8 cellular contexts compared by ENCODE assay signal in genomic region chr20:25195014-25195961, GRCh38. TPM values are rescaled to one million over a fixed set of nuclear protein-coding genes. Genes with fewer than 3 reads are reported as not detected.
DNase-seq lines count a peak whose midpoint lies in the region; FAIRE-seq and TF ChIP-seq lines count a peak whose summit lies in the region.

ENTPD6 (plus strand) TSS chr20:25195712; CDS start chr20:25206537, 10,825 bp downstream.

- H4K20me1 ChIP-seq in H1 (replicated peaks in 1 of 2; ENCODE audit: control insufficient read depth in 1 of 2, insufficient read depth in 2 of 2, low read length in 2 of 2), result peaks cover 2 to 10% of the 10 kb centered on the region in 2 experiments

- H3K9ac ChIP-seq in H1 (replicated peaks in 1 of 4; ENCODE audit: extremely low read depth in 1 of 4, low read depth in 3 of 4, low read length in 3 of 4), result peak within 1 kb of the TSS; percentile 38 to 65 (median 58)

- H2BK20ac ChIP-seq in H1 (ENCODE audit: low read length), result no peak within 1 kb of the TSS

- no peak for TF ChIP-seq EP300 in H1 (IDR thresholded peaks at IDR 0.05; ENCODE audit: borderline replicate concordance in 1 of 2, low read depth in 2 of 2, low read length in 2 of 2)

- peak within 1 kb of the TSS; percentile 93 for H4K8ac ChIP-seq in H1 (ENCODE audit: extremely low read depth, insufficient read depth, low read length)

- TF ChIP-seq CTCF in GM20000 (IDR thresholded peaks at IDR 0.05; ENCODE audit: extremely low read depth, missing control alignments) (no peak), H1 (IDR thresholded peaks at IDR 0.05; ENCODE audit: control extremely low read depth in 1 of 3, insufficient read depth in 1 of 3, low read depth in 1 of 3, low read length in 3 of 3) (peak in 2 of 3 experiments; percentile 10 to 27; a peak in 2 of 4 replicates)

- no peaks in the 10 kb centered on the region; a peak in 1 of 4 replicates for H3K79me2 ChIP-seq in H1 (ENCODE audit: control insufficient read depth in 1 of 2, insufficient read depth in 2 of 2, low read length in 2 of 2)

- no peak within 1 kb of the TSS; the same call in 1 of the 2 replicates for H3K27ac ChIP-seq in H1 (ENCODE audit: low read depth, low read length)

- H3K79me1 ChIP-seq in H1 (ENCODE audit: low read depth, low read length), result peaks cover 6% of the 10 kb centered on the region

- peaks cover 4 to 12% (median 10%) of the 10 kb centered on the region in 4 experiments for H3K4me1 ChIP-seq in H1 (replicated peaks in 1 of 4; ENCODE audit: control insufficient read depth in 3 of 4, insufficient read depth in 4 of 4, low read length in 3 of 4)

- DNase-seq in COLO829 (ENCODE audit: low spot score), result peak; percentile 99
- DNase-seq in GM20000 (ENCODE audit: low spot score), result peak; percentile 98
- peak; percentile 43 for DNase-seq in HS-5 (ENCODE audit: low read depth)
- peak; percentile 84 for DNase-seq in NK-92 treated with Interleukin-12 subunit alpha and Interleukin-12 subunit beta, amount 100 ng/mL, for 24 hours (lab: John Stamatoyannopoulos, UW)
- peak; percentile 85 to 90 (median 90) for DNase-seq in activated CD8-positive, alpha-beta memory T cell treated with anti-CD3 and anti-CD28 coated beads for 48 hours (ENCODE audit: low read depth in 2 of 3, low spot score in 2 of 3)
- DNase-seq in H1 (ENCODE audit: low read depth in 1 of 2, low spot score in 2 of 2), result peak in 1 of 2 experiments; percentile 93
- DNase-seq in mesenteric fat pad (ENCODE audit: low spot score), result peak; percentile 98
- DNase-seq in stimulated activated CD8-positive, alpha-beta memory T cell treated with anti-CD3 and anti-CD28 coated beads, Interleukin-15, amount 100 ng/mL, for 1 hour (ENCODE audit: low read depth), result peak; percentile 87

- H3K23ac ChIP-seq in H1 (ENCODE audit: insufficient read length), result no peak within 1 kb of the TSS

- peak within 1 kb of the TSS; percentile 99 to 100 for H3K4me2 ChIP-seq in H1 (ENCODE audit: insufficient read depth in 1 of 2, low read depth in 2 of 2, low read length in 2 of 2)

- H3K4me3 ChIP-seq in H1 (ENCODE audit: extremely low read depth in 1 of 4, insufficient read depth in 2 of 4, low read depth in 3 of 4, low read length in 4 of 4), result peak within 1 kb of the TSS; percentile 73 to 94 (median 80)

- H3K56ac ChIP-seq in H1 (replicated peaks; ENCODE audit: insufficient read length, low read depth, low read length), result peak within 1 kb of the TSS; percentile 20

- no peaks in the 10 kb centered on the region for H3K36me3 ChIP-seq in H1 (ENCODE audit: control insufficient read depth in 2 of 4, insufficient read depth in 4 of 4, low read length in 3 of 4)

- peaks cover 0 to 6% (median under 1%) of the 10 kb centered on the region in 4 experiments; a peak in 3 of 7 replicates for H3K27me3 ChIP-seq in H1 (replicated peaks in 1 of 4; ENCODE audit: control insufficient read depth in 3 of 4, extremely low read depth in 1 of 4, insufficient read depth in 3 of 4, low read length in 3 of 4)

- H3K9me3 ChIP-seq in H1 (ENCODE audit: insufficient read depth in 2 of 2, low read depth in 1 of 2, low read length in 1 of 2), result no peaks in the 10 kb centered on the region

- H3K23me2 ChIP-seq in H1 (ENCODE audit: low read depth, low read length), result peaks cover 12% of the 10 kb centered on the region; the same call in 1 of the 2 replicates

- H3K18ac ChIP-seq in H1 (ENCODE audit: extremely low read depth, low read length), result peak within 1 kb of the TSS; percentile 83

- peak within 1 kb of the TSS; percentile 7; the same call in 1 of the 2 replicates for H2BK5ac ChIP-seq in H1 (ENCODE audit: low read depth, low read length)

- 18% methylated on average over 38 of the region's 75 CpGs; no CpG with 5 or more reads in 1 of the 2 experiments for WGBS in H1 (ENCODE audit: extremely low coverage in 1 of 2, insufficient coverage in 1 of 2, insufficient read length in 1 of 2, insufficient replicate concordance in 2 of 2, low coverage in 1 of 2, low lambda C conversion rate in 2 of 2, missing lambda C conversion rate in 1 of 2), 2 experiments

- H2AK5ac ChIP-seq in H1 (ENCODE audit: low read depth, low read length), result no peak within 1 kb of the TSS

- H2AFZ ChIP-seq in H1 (ENCODE audit: low read length), result peak within 1 kb of the TSS; percentile 27

- no peak within 1 kb of the TSS for H3K14ac ChIP-seq in H1 (ENCODE audit: insufficient read length)

- no peak for TF ChIP-seq RAD21 in H1 (IDR thresholded peaks at IDR 0.05 in 1 of 2, conservative IDR thresholded peaks at IDR 0.05 in 1 of 2; ENCODE audit: low read depth in 2 of 2, low read length in 2 of 2)

- H4K5ac ChIP-seq in H1 (ENCODE audit: insufficient read length, low read depth, low read length), result peak within 1 kb of the TSS; percentile 15

- TF ChIP-seq POLR2A in H1 (IDR thresholded peaks at IDR 0.05; ENCODE audit: control extremely low read depth in 1 of 2, low read depth in 2 of 2, low read length in 2 of 2), result peak in 1 of 2 experiments; percentile 63; a peak in 1 of 3 replicates

- CTCF ChIA-PET in H1 (lab: Charles Lee; ENCODE audit: partially characterized antibody), result interaction anchor here (0.6 to 2.2 kb wide), 9 partner anchors 8 to 201 kb away, joined by 3 to 5 read pairs (median 4); no protein-coding TSS in a partner anchor

- POLR2A ChIA-PET in H1 (lab: Charles Lee; ENCODE audit: partially characterized antibody), result interaction anchor here (1.1 to 1.3 kb wide), 2 partner anchors 31 to 117 kb away, joined by 3 to 4 read pairs; no protein-coding TSS in a partner anchor

- no peak within 1 kb of the TSS; the same call in 1 of the 2 replicates for H2BK15ac ChIP-seq in H1 (ENCODE audit: low read length)

- FAIRE-seq in H1 (lab: Jason Lieb, UNC), result no peak

- H2BK12ac ChIP-seq in H1 (ENCODE audit: low read depth, low read length), result no peak within 1 kb of the TSS

- H3K4ac ChIP-seq in H1 (replicated peaks; ENCODE audit: insufficient read length, low read depth, low read length), result no peak within 1 kb of the TSS

- H4K91ac ChIP-seq in H1 (replicated peaks; ENCODE audit: insufficient read length, low read length), result peak within 1 kb of the TSS; percentile 49

- no peak within 1 kb of the TSS for H2BK120ac ChIP-seq in H1 (replicated peaks; ENCODE audit: low read depth, low read length)

TF ChIP-seq in H1, 55 proteins besides CTCF, POLR2A, EP300 and RAD21:
- TF ChIP-seq TCF12 (IDR thresholded peaks at IDR 0.05; ENCODE audit: low read depth, low read length) (no peak), MAX (IDR thresholded peaks at IDR 0.05) (peak; percentile 58; the same call in 1 of the 2 replicates), CHD1 (IDR thresholded peaks at IDR 0.05; ENCODE audit: low read depth, low read length) (no peak), TBP (IDR thresholded peaks at IDR 0.05; ENCODE audit: low read depth, low read length) (peak; percentile 52; the same call in 1 of the 2 replicates), SIN3A (conservative IDR thresholded peaks at IDR 0.05 in 1 of 2, IDR thresholded peaks at IDR 0.05 in 1 of 2; ENCODE audit: low read depth in 1 of 2, low read length in 2 of 2) (peak in 1 of 2 experiments; percentile 54; a peak in 2 of 4 replicates), NRF1 (IDR thresholded peaks at IDR 0.05; ENCODE audit: low read depth, low read length) (peak; percentile 93), E2F6 (IDR thresholded peaks at IDR 0.05) (peak; percentile 46; the same call in 1 of the 2 replicates), TAF1 (IDR thresholded peaks at IDR 0.05; ENCODE audit: low read depth, low read length) (peak; percentile 48), PHF8 (conservative IDR thresholded peaks at IDR 0.05; ENCODE audit: low read depth, low read length) (peak; percentile 70), CREB1 (IDR thresholded peaks at IDR 0.05) (peak; percentile 85), EGR1 (IDR thresholded peaks at IDR 0.05; ENCODE audit: borderline replicate concordance, low read depth, low read length) (0 out of 2 replicates have a peak, but pooled peaks have one; percentile 5)

RNA-seq across cellular contexts. Expression of gene ENTPD6, which starts in this region (rescaled TPM):
- total RNA-seq in H1 (2021; fragmentation: NEBNext Ultra II Directional; extraction: Animal tissue kit (Norgen Biotek cat#: 25700)), result 43.9 and 47.8 TPM in 2 replicates
- polyA plus RNA-seq in H1 (2011; rRNA removed), result 57.3 and 70.6 TPM in 2 replicates
- polyA plus RNA-seq in H1 (2011; cell fraction: cytosol; rRNA removed), result 61.6 TPM
- polyA plus RNA-seq in H1 (2011; cell fraction: nucleus; rRNA removed), result 144 TPM
- 30.1 to 46.8 TPM (median 43.0 TPM) in 4 replicates for polyA plus RNA-seq in H1 (2012, experiment 1 of 2)
- 40.5 TPM for polyA plus RNA-seq in H1 (2012, experiment 2 of 2)
- polyA plus RNA-seq in H1 (2013, experiment 1 of 2), result 35.9 TPM
- 33.7 TPM for polyA plus RNA-seq in H1 (2013, experiment 2 of 2)
- polyA minus RNA-seq in H1 (2011; rRNA and poly(A)+ RNA removed), result 34.9 and 35.3 TPM in 2 replicates
- polyA minus RNA-seq in H1 (2011; cell fraction: cytosol; rRNA and poly(A)+ RNA removed), result 24.4 TPM
- polyA minus RNA-seq in H1 (2011; cell fraction: nucleus; rRNA and poly(A)+ RNA removed), result 32.4 TPM
- 54.3 TPM for total RNA-seq in mesenteric fat pad
